ENCODE assay signal across 9 cellular contexts in the genomic region with DNA sequence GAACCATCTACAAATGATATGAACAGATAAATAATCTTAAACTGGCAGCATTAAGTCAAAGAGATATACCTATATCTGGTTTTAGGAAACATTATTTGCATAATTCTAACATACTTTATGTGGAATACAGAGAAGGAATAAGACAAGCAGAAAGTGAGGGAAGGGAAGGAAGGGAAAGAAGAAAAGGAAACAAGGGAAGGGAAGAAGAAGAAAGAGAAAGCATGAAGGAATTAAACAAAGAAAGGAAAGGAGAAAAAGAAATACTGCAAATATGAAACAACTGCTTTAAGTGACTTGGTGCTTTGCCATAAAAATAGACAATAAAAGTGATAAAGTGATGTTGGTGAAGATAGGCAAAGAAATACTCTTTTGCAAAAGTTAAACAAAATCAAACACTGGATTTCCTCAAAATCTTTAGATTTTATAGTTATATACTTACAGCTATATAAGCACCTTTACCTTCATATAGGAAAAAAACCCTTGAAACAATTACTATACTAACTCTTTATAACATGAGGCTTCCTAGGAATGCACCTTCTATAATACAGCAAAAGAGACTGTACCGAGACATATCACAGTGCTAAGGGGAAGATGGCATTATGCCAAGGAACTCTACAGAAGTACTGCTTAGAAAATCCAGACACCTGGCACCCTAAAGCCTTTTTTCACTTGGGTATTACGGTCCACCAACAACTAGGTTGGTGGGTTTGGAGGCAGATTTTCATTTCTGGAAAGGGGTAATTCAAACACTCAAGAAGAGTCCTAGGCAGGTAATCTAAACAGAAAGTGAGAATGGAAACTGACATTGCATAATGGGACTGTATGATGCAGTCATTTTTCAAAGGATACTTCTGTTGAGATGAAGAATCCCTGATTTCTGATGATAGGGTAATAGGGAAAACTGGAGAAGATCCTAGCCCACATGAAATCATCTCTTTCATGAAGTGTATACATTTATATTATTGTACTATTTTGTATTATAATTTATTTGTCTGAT. TPM values are rescaled to one million over a fixed set of nuclear protein-coding genes. Genes with fewer than 3 reads are reported as not detected.
DNase-seq lines count a peak whose midpoint lies in the region; ATAC-seq, FAIRE-seq and TF ChIP-seq lines count a peak whose summit lies in the region.
"Had no signal": no experiment of that assay in that cellular context is flagged by ENCODE, and none has a peak within 500 bp of the region (broad histone marks: within the 10 kb centered on the region; RNA-seq: fewer than 3 reads in every experiment).

No MANE protein-coding gene starts in this region.

- H3K4me3 ChIP-seq in H7 (ENCODE audit: insufficient read depth, low read depth, low read length): no peak overlapping the region

- no peaks in the 10 kb centered on the region for H3K36me3 ChIP-seq in H7 (replicated peaks; ENCODE audit: control insufficient read depth, insufficient read depth, low read length)

- no peak for DNase-seq in GM12891 (ENCODE audit: insufficient read length, low spot score)
- DNase-seq in NCI-H524 treated with DMSO at 0.1 percent for 48 hours (lab: John Stamatoyannopoulos, UW): peak; percentile 83
- DNase-seq in left cardiac atrium: no peak
- no peak for DNase-seq in activated CD4-positive, CD25-positive, alpha-beta regulatory T cell (lab: John Stamatoyannopoulos, UW)
- no peak for DNase-seq in H7
- DNase-seq in activated effector memory CD4-positive, alpha-beta T cell treated with anti-CD3 and anti-CD28 coated beads, Interleukin-2, amount 50 U/mL, for 16 hours: no peak
- DNase-seq: activated CD8-positive, alpha-beta T cell treated with anti-CD3 and anti-CD28 coated beads for 36 hours had no signal

- H3K27me3 ChIP-seq in H7 (ENCODE audit: control insufficient read depth, insufficient read depth, low read length): no peaks in the 10 kb centered on the region

- no peak for TF ChIP-seq POLR2A in GM12891 (IDR thresholded peaks at IDR 0.05; ENCODE audit: low read depth, low read length)

- peak; percentile 83 for FAIRE-seq in GM12891 (lab: Jason Lieb, UNC)
- FAIRE-seq: G401.6 had no signal

- intact Hi-C loops in left cardiac atrium (cut with DNase I): no loop called here

- peak; percentile 68 for ATAC-seq in HG02678 (IDR thresholded peaks at IDR 0.05; ENCODE audit: unreplicated experiment)
- peak; percentile 23 to 54 for ATAC-seq in left cardiac atrium
- ATAC-seq: activated CD8-positive, alpha-beta T cell treated with anti-CD3 and anti-CD28 coated beads for 36 hours had no signal

TF ChIP-seq in GM12891, 5 proteins besides CTCF, POLR2A, EP300 and RAD21:
- TF ChIP-seq POLR2AphosphoS5 (IDR thresholded peaks at IDR 0.05; ENCODE audit: low read depth, low read length) (no peak), SPI1 (IDR thresholded peaks at IDR 0.05; ENCODE audit: low read depth, low read length) (no peak), PAX5 (IDR thresholded peaks at IDR 0.05; ENCODE audit: insufficient read depth, low read length, severe bottlenecking) (no peak), TAF1 (IDR thresholded peaks at IDR 0.05; ENCODE audit: low read depth, low read length) (no peak), POU2F2 (IDR thresholded peaks at IDR 0.05; ENCODE audit: low read depth, low read length) (no peak)

RNA-seq across cellular contexts. Expression of a gene that starts 19.8 kb away (rescaled TPM):
- polyA plus RNA-seq in GM12891 (2012; ENCODE audit: low read depth, missing spikeins): 14.3 TPM
- total RNA-seq in left cardiac atrium: 10 to 100 TPM; 49.5 to 53.6 TPM
- 21.1 and 27.1 TPM in 2 replicates for total RNA-seq in H7 (2014; rRNA removed; shearing (Covaris generic))
